8 cellular contexts compared by ENCODE assay signal in genomic region chr5:179679014-179679674, GRCh38. TPM values are rescaled to one million over a fixed set of nuclear protein-coding genes. Genes with fewer than 3 reads are reported as not detected.
DNase-seq lines count a peak whose midpoint lies in the region; ATAC-seq, FAIRE-seq and TF ChIP-seq lines count a peak whose summit lies in the region.

No MANE protein-coding gene starts in this region.

- peak overlapping the region; percentile 97 for H4K8ac ChIP-seq in H1 (ENCODE audit: extremely low read depth, insufficient read depth, low read length)

- peaks cover 0 to 4% (median 0%) of the 10 kb centered on the region in 4 experiments; a peak in 1 of 7 replicates for H3K27me3 ChIP-seq in H1 (replicated peaks in 1 of 4; ENCODE audit: control insufficient read depth in 3 of 4, extremely low read depth in 1 of 4, insufficient read depth in 3 of 4, low read length in 3 of 4)

- peak overlapping the region; percentile 97 for H3K56ac ChIP-seq in H1 (replicated peaks; ENCODE audit: insufficient read length, low read depth, low read length)

- H2BK12ac ChIP-seq in H1 (ENCODE audit: low read depth, low read length) = peak overlapping the region; percentile 91; the same call in 1 of the 2 replicates

- peak overlapping the region; percentile 90 for H2BK5ac ChIP-seq in H1 (ENCODE audit: low read depth, low read length)

- TF ChIP-seq POLR2A in H1 (IDR thresholded peaks at IDR 0.05; ENCODE audit: control extremely low read depth in 1 of 2, low read depth in 2 of 2, low read length in 2 of 2) = peak; percentile 42 to 45; a peak in 2 of 3 replicates

- peak; percentile 39 for ATAC-seq in GM21737 (IDR thresholded peaks at IDR 0.05; ENCODE audit: unreplicated experiment)

- no peak overlapping the region for H3K14ac ChIP-seq in H1 (ENCODE audit: insufficient read length)

- TF ChIP-seq RAD21 in H1 (IDR thresholded peaks at IDR 0.05 in 1 of 2, conservative IDR thresholded peaks at IDR 0.05 in 1 of 2; ENCODE audit: low read depth in 2 of 2, low read length in 2 of 2) = peak; percentile 23 to 38; a peak in 3 of 4 replicates

- peak overlapping the region; percentile 100 for H3K18ac ChIP-seq in H1 (ENCODE audit: extremely low read depth, low read length)

- H2BK20ac ChIP-seq in H1 (ENCODE audit: low read length) = peak overlapping the region; percentile 11; the same call in 1 of the 2 replicates

- H2AFZ ChIP-seq in H1 (ENCODE audit: low read length) = peak overlapping the region; percentile 15; the same call in 1 of the 2 replicates

- WGBS in H1 (ENCODE audit: extremely low coverage in 1 of 2, insufficient coverage in 1 of 2, insufficient read length in 1 of 2, insufficient replicate concordance in 2 of 2, low coverage in 1 of 2, low lambda C conversion rate in 2 of 2, missing lambda C conversion rate in 1 of 2), 2 experiments = 27% methylated on average over 41 of the region's 41 CpGs; no CpG with 5 or more reads in 1 of the 2 experiments

- FAIRE-seq in H1 (lab: Jason Lieb, UNC) = no peak

- H3K9me3 ChIP-seq in H1 (ENCODE audit: insufficient read depth in 2 of 2, low read depth in 1 of 2, low read length in 1 of 2) = no peaks in the 10 kb centered on the region

- H3K79me2 ChIP-seq in H1 (ENCODE audit: control insufficient read depth in 1 of 2, insufficient read depth in 2 of 2, low read length in 2 of 2) = peaks cover 0 to 7% of the 10 kb centered on the region in 2 experiments; a peak in 1 of 4 replicates

- no peak for TF ChIP-seq EP300 in H1 (IDR thresholded peaks at IDR 0.05; ENCODE audit: borderline replicate concordance in 1 of 2, low read depth in 2 of 2, low read length in 2 of 2)

- H3K4ac ChIP-seq in H1 (replicated peaks; ENCODE audit: insufficient read length, low read depth, low read length) = peak overlapping the region; percentile 97

- peaks cover 16% of the 10 kb centered on the region for H3K23me2 ChIP-seq in H1 (ENCODE audit: low read depth, low read length)

- CTCF ChIA-PET in H1 (lab: Charles Lee; ENCODE audit: partially characterized antibody) = interaction anchor here (1.0 to 2.7 kb wide), 8 partner anchors 9 to 104 kb away, joined by 3 to 13 read pairs (median 4); no protein-coding TSS in a partner anchor

- peak; percentile 46 to 75 (median 52) for TF ChIP-seq CTCF in H1 (IDR thresholded peaks at IDR 0.05; ENCODE audit: control extremely low read depth in 1 of 3, insufficient read depth in 1 of 3, low read depth in 1 of 3, low read length in 3 of 3)

- H3K23ac ChIP-seq in H1 (ENCODE audit: insufficient read length) = no peak overlapping the region

- POLR2A ChIA-PET in H1 (lab: Charles Lee; ENCODE audit: partially characterized antibody) = interaction anchor here (0.7 to 6.4 kb wide), 14 partner anchors 8 to 129 kb away, joined by 3 to 50 read pairs (median 10); partner anchors contain the start of genes HNRNPH1 and RUFY1

- H4K5ac ChIP-seq in H1 (ENCODE audit: insufficient read length, low read depth, low read length) = peak overlapping the region; percentile 99

- H4K20me1 ChIP-seq in H1 (replicated peaks in 1 of 2; ENCODE audit: control insufficient read depth in 1 of 2, insufficient read depth in 2 of 2, low read length in 2 of 2) = peaks cover 0 to 2% of the 10 kb centered on the region in 2 experiments

- peak overlapping the region; percentile 42; the same call in 1 of the 2 replicates for H3K27ac ChIP-seq in H1 (ENCODE audit: low read depth, low read length)

- H4K91ac ChIP-seq in H1 (replicated peaks; ENCODE audit: insufficient read length, low read length) = peak overlapping the region; percentile 99

- peak overlapping the region; percentile 61 for H2BK120ac ChIP-seq in H1 (replicated peaks; ENCODE audit: low read depth, low read length)

- H2BK15ac ChIP-seq in H1 (ENCODE audit: low read length) = peak overlapping the region; percentile 98; the same call in 1 of the 2 replicates

- H3K4me1 ChIP-seq in H1 (replicated peaks in 1 of 4; ENCODE audit: control insufficient read depth in 3 of 4, insufficient read depth in 4 of 4, low read length in 3 of 4) = peaks cover 0 to 12% (median 7%) of the 10 kb centered on the region in 4 experiments; a peak in 5 of 7 replicates

- peak overlapping the region in 3 of 4 experiments; percentile 34 to 92 (median 91); a peak in 6 of 7 replicates for H3K9ac ChIP-seq in H1 (replicated peaks in 1 of 4; ENCODE audit: extremely low read depth in 1 of 4, low read depth in 3 of 4, low read length in 3 of 4)

- H3K36me3 ChIP-seq in H1 (ENCODE audit: control insufficient read depth in 2 of 4, insufficient read depth in 4 of 4, low read length in 3 of 4) = peaks cover 0 to 6% (median 0%) of the 10 kb centered on the region in 4 experiments; a peak in 2 of 8 replicates

- H3K4me3 ChIP-seq in H1 (ENCODE audit: extremely low read depth in 1 of 4, insufficient read depth in 2 of 4, low read depth in 3 of 4, low read length in 4 of 4) = peak overlapping the region; percentile 78 to 89 (median 82)

- H2AK5ac ChIP-seq in H1 (ENCODE audit: low read depth, low read length) = peak overlapping the region; percentile 61; the same call in 1 of the 2 replicates

- DNase-seq in COLO668 (lab: John Stamatoyannopoulos, UW; ENCODE audit: unreplicated experiment) = peak; percentile 91
- peak; percentile 83 for DNase-seq in NCI-H128 (lab: John Stamatoyannopoulos, UW; ENCODE audit: unreplicated experiment)
- DNase-seq in activated CD8-positive, alpha-beta memory T cell treated with anti-CD3 and anti-CD28 coated beads for 4 hours (ENCODE audit: low read depth in 2 of 2) = peak; percentile 41 to 50
- peak; percentile 81 to 89 for DNase-seq in H1 (ENCODE audit: low read depth in 1 of 2, low spot score in 2 of 2)
- DNase-seq in midbrain (lab: John Stamatoyannopoulos, UW) = peak; percentile 46
- peak; percentile 37 to 51 for DNase-seq in stimulated activated CD8-positive, alpha-beta memory T cell treated with anti-CD3 and anti-CD28 coated beads, Interleukin-2, amount 100 ng/mL, for 1 hour (ENCODE audit: low read depth in 2 of 2)
- no peak for DNase-seq in AML-193 (lab: John Stamatoyannopoulos, UW)

- peak overlapping the region; percentile 68 to 98 for H3K4me2 ChIP-seq in H1 (ENCODE audit: insufficient read depth in 1 of 2, low read depth in 2 of 2, low read length in 2 of 2)

- 0 out of 2 replicates have a peak, but pooled peaks cover 2% of the 10 kb centered on the region for H3K79me1 ChIP-seq in H1 (ENCODE audit: low read depth, low read length)

TF ChIP-seq in H1, 55 proteins besides CTCF, POLR2A, EP300 and RAD21 (continues in another document):
- no peak for TF ChIP-seq BCL11A (IDR thresholded peaks at IDR 0.05; ENCODE audit: low read depth in 2 of 2, low read length in 2 of 2)
- peak; percentile 65 for TF ChIP-seq KDM4A (IDR thresholded peaks at IDR 0.05; ENCODE audit: low read depth, low read length, severe bottlenecking)
- peak; percentile 82 for TF ChIP-seq RNF2 (IDR thresholded peaks at IDR 0.05; ENCODE audit: borderline replicate concordance, low read depth, low read length, missing control alignments, poor library complexity, severe bottlenecking)
- 0 out of 2 replicates have a peak, but pooled peaks have one; percentile 11 for TF ChIP-seq CREB1 (IDR thresholded peaks at IDR 0.05)
- peak; percentile 96 for TF ChIP-seq MAX (IDR thresholded peaks at IDR 0.05)

RNA-seq across cellular contexts. Expression of gene CBY3, which starts 1.7 kb away (rescaled TPM):
- total RNA-seq in H1 (2021; fragmentation: NEBNext Ultra II Directional; extraction: Animal tissue kit (Norgen Biotek cat#: 25700)) = 0.39 and 1.4 TPM in 2 replicates
- polyA plus RNA-seq in H1 (2011; rRNA removed) = 0.38 and 0.39 TPM in 2 replicates
- 0.37 TPM for polyA plus RNA-seq in H1 (2011; cell fraction: cytosol; rRNA removed)
- 1.1 TPM for polyA plus RNA-seq in H1 (2011; cell fraction: nucleus; rRNA removed)
- 1.4 to 2.4 TPM (median 1.8 TPM) in 3 of 4 replicates, not detected in the other for polyA plus RNA-seq in H1 (2012, experiment 1 of 2)
- 0.51 TPM for polyA plus RNA-seq in H1 (2012, experiment 2 of 2)
- polyA plus RNA-seq in H1 (2013, experiment 1 of 2) = 0.22 TPM
- 0.13 TPM for polyA plus RNA-seq in H1 (2013, experiment 2 of 2)
- 0.34 and 0.35 TPM in 2 replicates for polyA minus RNA-seq in H1 (2011; rRNA and poly(A)+ RNA removed)
- polyA minus RNA-seq in H1 (2011; cell fraction: cytosol; rRNA and poly(A)+ RNA removed) = 1.5 TPM
- 2.7 TPM for polyA minus RNA-seq in H1 (2011; cell fraction: nucleus; rRNA and poly(A)+ RNA removed)

RNA-seq across cellular contexts. Expression of gene CANX, which starts 19.6 kb away (rescaled TPM):
- 659 and 691 TPM in 2 replicates for total RNA-seq in H1 (2021; fragmentation: NEBNext Ultra II Directional; extraction: Animal tissue kit (Norgen Biotek cat#: 25700))
- 128 and 136 TPM in 2 replicates for polyA plus RNA-seq in H1 (2011; rRNA removed)
- 198 TPM for polyA plus RNA-seq in H1 (2011; cell fraction: cytosol; rRNA removed)
- polyA plus RNA-seq in H1 (2011; cell fraction: nucleus; rRNA removed) = 235 TPM
- polyA plus RNA-seq in H1 (2012, experiment 1 of 2) = 585 to 1,069 TPM (median 670 TPM) in 4 replicates
- 26.5 TPM for polyA plus RNA-seq in H1 (2012, experiment 2 of 2)
- polyA plus RNA-seq in H1 (2013, experiment 1 of 2) = 645 TPM
- 713 TPM for polyA plus RNA-seq in H1 (2013, experiment 2 of 2)
- polyA minus RNA-seq in H1 (2011; rRNA and poly(A)+ RNA removed) = 1,075 and 1,150 TPM in 2 replicates
- polyA minus RNA-seq in H1 (2011; cell fraction: cytosol; rRNA and poly(A)+ RNA removed) = 511 TPM
- polyA minus RNA-seq in H1 (2011; cell fraction: nucleus; rRNA and poly(A)+ RNA removed) = 490 TPM

RNA-seq across cellular contexts. Expression of gene MAML1, which starts 53.5 kb away (rescaled TPM):
- 41.9 and 45.6 TPM in 2 replicates for total RNA-seq in H1 (2021; fragmentation: NEBNext Ultra II Directional; extraction: Animal tissue kit (Norgen Biotek cat#: 25700))
- polyA plus RNA-seq in H1 (2011; rRNA removed) = 17.1 and 21.8 TPM in 2 replicates
- polyA plus RNA-seq in H1 (2011; cell fraction: cytosol; rRNA removed) = 11.3 TPM
- polyA plus RNA-seq in H1 (2011; cell fraction: nucleus; rRNA removed) = 20.4 TPM
- 27.3 to 34.0 TPM (median 31.2 TPM) in 4 replicates for polyA plus RNA-seq in H1 (2012, experiment 1 of 2)
- polyA plus RNA-seq in H1 (2012, experiment 2 of 2) = 20.2 TPM
- polyA plus RNA-seq in H1 (2013, experiment 1 of 2) = 27.3 TPM
- 28.9 TPM for polyA plus RNA-seq in H1 (2013, experiment 2 of 2)
- polyA minus RNA-seq in H1 (2011; rRNA and poly(A)+ RNA removed) = 16.0 and 35.9 TPM in 2 replicates
- 18.1 TPM for polyA minus RNA-seq in H1 (2011; cell fraction: cytosol; rRNA and poly(A)+ RNA removed)
- polyA minus RNA-seq in H1 (2011; cell fraction: nucleus; rRNA and poly(A)+ RNA removed) = 20.5 TPM

RNA-seq across cellular contexts. Expression of gene HNRNPH1, which starts 55.7 kb away (rescaled TPM):
- 720 and 735 TPM in 2 replicates for total RNA-seq in H1 (2021; fragmentation: NEBNext Ultra II Directional; extraction: Animal tissue kit (Norgen Biotek cat#: 25700))
- polyA plus RNA-seq in H1 (2011; rRNA removed) = 130 and 170 TPM in 2 replicates
- 361 TPM for polyA plus RNA-seq in H1 (2011; cell fraction: cytosol; rRNA removed)
- 324 TPM for polyA plus RNA-seq in H1 (2011; cell fraction: nucleus; rRNA removed)
- polyA plus RNA-seq in H1 (2012, experiment 1 of 2) = 565 to 856 TPM (median 700 TPM) in 4 replicates
- polyA plus RNA-seq in H1 (2012, experiment 2 of 2) = 39.3 TPM
- 345 TPM for polyA plus RNA-seq in H1 (2013, experiment 1 of 2)
- polyA plus RNA-seq in H1 (2013, experiment 2 of 2) = 302 TPM
- polyA minus RNA-seq in H1 (2011; rRNA and poly(A)+ RNA removed) = 287 and 355 TPM in 2 replicates
- polyA minus RNA-seq in H1 (2011; cell fraction: cytosol; rRNA and poly(A)+ RNA removed) = 877 TPM
- polyA minus RNA-seq in H1 (2011; cell fraction: nucleus; rRNA and poly(A)+ RNA removed) = 893 TPM

Comparison
In these comparisons a context has a peak if more than half of its experiments do, and no peak if none do; other contexts are left out.
1. DNase-seq: peak in COLO668 (single experiment), NCI-H128 (single experiment), activated CD8-positive, alpha-beta memory T cell treated with anti-CD3 and anti-CD28 coated beads for 4 hours (2 of 2), H1 (2 of 2), midbrain (single experiment) and stimulated activated CD8-positive, alpha-beta memory T cell treated with anti-CD3 and anti-CD28 coated beads, Interleukin-2, amount 100 ng/mL, for 1 hour (2 of 2); none in AML-193 (0 of 2).